20 cellular contexts compared by ENCODE assay signal in genomic region chr13:35479691-35480090, GRCh38. TPM values are rescaled to one million over a fixed set of nuclear protein-coding genes. Genes with fewer than 3 reads are reported as not detected.
DNase-seq lines count a peak whose midpoint lies in the region; ATAC-seq and TF ChIP-seq lines count a peak whose summit lies in the region.
"Had no signal": no experiment of that assay in that cellular context is flagged by ENCODE, and none has a peak within 500 bp of the region (broad histone marks: within the 10 kb centered on the region; RNA-seq: fewer than 3 reads in every experiment).

No MANE protein-coding gene starts in this region.

- H3K36me3 ChIP-seq in GM23338 (ENCODE audit: insufficient read depth) (no peaks in the 10 kb centered on the region), SU-DHL-6 (ENCODE audit: low read length) (no peaks in the 10 kb centered on the region), iPS-18a (ENCODE audit: control insufficient read depth, low read depth, low read length) (no peaks in the 10 kb centered on the region)
- H3K36me3 ChIP-seq: HAP-1 had no signal

- TF ChIP-seq CTCF in GM23338 (conservative IDR thresholded peaks at IDR 0.05; ENCODE audit: low read depth in 2 of 2): no peak
- no peak for TF ChIP-seq CTCF in SU-DHL-6 (IDR thresholded peaks at IDR 0.05; ENCODE audit: insufficient read depth, low read length, poor library complexity, severe bottlenecking)

- H3K4me2 ChIP-seq in GM23338 (peak overlapping the region; percentile 86), SU-DHL-6 (ENCODE audit: low read depth, low read length, poor library complexity, severe bottlenecking) (peak overlapping the region; percentile 4)

- H3K9me2 ChIP-seq in GM23338 (ENCODE audit: insufficient read depth) (no peaks in the 10 kb centered on the region), SU-DHL-6 (replicated peaks; ENCODE audit: insufficient read depth, low read length) (no peaks in the 10 kb centered on the region)

- H3K79me2 ChIP-seq in GM23338 (replicated peaks; ENCODE audit: insufficient read depth): no peaks in the 10 kb centered on the region
- H3K79me2 ChIP-seq in SU-DHL-6 (ENCODE audit: insufficient read depth, low read length): peaks cover 4% of the 10 kb centered on the region; the same call in 1 of the 2 replicates

- no peak overlapping the region for H3K27ac ChIP-seq in GM23338 (ENCODE audit: low read depth)
- H3K27ac ChIP-seq in SU-DHL-6 (ENCODE audit: low read depth, low read length): peak overlapping the region; percentile 75; the same call in 1 of the 2 replicates
- no peak overlapping the region for H3K27ac ChIP-seq in iPS-18a (ENCODE audit: low read length)
- H3K27ac ChIP-seq: SK-N-MC had no signal

- no peaks in the 10 kb centered on the region for H3K36me3 Mint-ChIP-seq in GM23338 (ENCODE audit: low read depth)
- H3K36me3 Mint-ChIP-seq: CD4-positive, CD25-positive, alpha-beta regulatory T cell had no signal

- no peak overlapping the region for H3K27ac Mint-ChIP-seq in GM23338
- H3K27ac Mint-ChIP-seq: CD4-positive, CD25-positive, alpha-beta regulatory T cell had no signal

- no peak for DNase-seq in GM23338 (ENCODE audit: low spot score)
- DNase-seq in NOMO-1 treated with DMSO at 0.1 percent for 48 hours (lab: John Stamatoyannopoulos, UW; ENCODE audit: unreplicated experiment): no peak
- no peak for DNase-seq in NCI-H526 treated with DMSO at 0.1 percent for 48 hours (lab: John Stamatoyannopoulos, UW)
- DNase-seq: ACHN; AML-193; Caco-2; CD4-positive, CD25-positive, alpha-beta regulatory T cell; DMS153; KG1; NCI-H1436; NCI-H2029 treated with DMSO at 0.1 percent for 48 hours; NCI-H510A; Right ventricle myocardium superior had no signal

- H3K27me3 ChIP-seq in GM23338 (ENCODE audit: insufficient read depth): peaks cover 60% of the 10 kb centered on the region
- H3K27me3 ChIP-seq in SU-DHL-6 (ENCODE audit: low read length): no peaks in the 10 kb centered on the region
- peaks cover 63% of the 10 kb centered on the region for H3K27me3 ChIP-seq in iPS-18a (ENCODE audit: control insufficient read depth, insufficient read depth, low read length)

- H3K4me3 ChIP-seq in GM23338: peak overlapping the region; percentile 63
- H3K4me3 ChIP-seq in SU-DHL-6 (ENCODE audit: insufficient read depth, low read length, poor library complexity, severe bottlenecking): no peak overlapping the region
- peak overlapping the region; percentile 49 for H3K4me3 ChIP-seq in iPS-18a (ENCODE audit: low read length)
- H3K4me3 ChIP-seq: HAP-1, SK-N-MC had no signal

- H4K20me1 ChIP-seq in GM23338 (replicated peaks; ENCODE audit: insufficient read depth) (peaks cover 17% of the 10 kb centered on the region; the same call in 1 of the 2 replicates), SU-DHL-6 (ENCODE audit: low read depth, low read length) (no peaks in the 10 kb centered on the region)

- ATAC-seq in GM23338 (no peak), HG03460 (IDR thresholded peaks at IDR 0.05; ENCODE audit: unreplicated experiment) (no peak), HG02885 (IDR thresholded peaks at IDR 0.05; ENCODE audit: poor library complexity, unreplicated experiment) (no peak)
- ATAC-seq: HepG2 had no signal

- H3K9ac ChIP-seq in SU-DHL-6 (ENCODE audit: low read length) (no peak overlapping the region), iPS-18a (ENCODE audit: low read length) (no peak overlapping the region)

- no peaks in the 10 kb centered on the region; the same call in 1 of the 2 replicates for H3F3A ChIP-seq in GM23338 (replicated peaks; ENCODE audit: low read depth)
- peaks cover 5% of the 10 kb centered on the region; the same call in 1 of the 2 replicates for H3F3A ChIP-seq in SU-DHL-6 (ENCODE audit: insufficient read depth)

- peaks cover 47% of the 10 kb centered on the region for H3K27me3 Mint-ChIP-seq in GM23338 (ENCODE audit: insufficient read depth, low read depth, poor library complexity)

- no peaks in the 10 kb centered on the region for H3K9me3 Mint-ChIP-seq in GM23338

- H3K4me1 ChIP-seq in GM23338 (ENCODE audit: insufficient read depth): peaks cover 39% of the 10 kb centered on the region
- peaks cover 26% of the 10 kb centered on the region for H3K4me1 ChIP-seq in iPS-18a (ENCODE audit: control insufficient read depth, low read depth, low read length)
- H3K4me1 ChIP-seq: Caco-2 had no signal

- no peak overlapping the region for H3K4me3 Mint-ChIP-seq in GM23338
- H3K4me3 Mint-ChIP-seq: CD4-positive, CD25-positive, alpha-beta regulatory T cell had no signal

- H3K9me3 ChIP-seq in SU-DHL-6 (ENCODE audit: insufficient read depth, low read length): no peaks in the 10 kb centered on the region
- H3K9me3 ChIP-seq in iPS-18a (ENCODE audit: control insufficient read depth, low read depth, low read length): no peaks in the 10 kb centered on the region
- H3K9me3 ChIP-seq: Caco-2, HAP-1 had no signal

- H2AFZ ChIP-seq in GM23338: no peak overlapping the region
- no peak overlapping the region for H2AFZ ChIP-seq in SU-DHL-6 (ENCODE audit: low read depth, low read length, severe bottlenecking)

- H3K4me1 Mint-ChIP-seq in GM23338: peaks cover 37% of the 10 kb centered on the region

TF ChIP-seq in GM23338, 12 proteins besides CTCF, POLR2A, EP300 and RAD21 (continues in another document):
- TF ChIP-seq JUNB (IDR thresholded peaks at IDR 0.05; ENCODE audit: unreplicated experiment) (no peak), ZNF114 (CRISPR knock-in tag; IDR thresholded peaks at IDR 0.05) (no peak), STAT1 (IDR thresholded peaks at IDR 0.05; ENCODE audit: unreplicated experiment) (no peak), ZNF462 (CRISPR knock-in tag; IDR thresholded peaks at IDR 0.05) (no peak), ZNF331 (CRISPR knock-in tag; IDR thresholded peaks at IDR 0.05; ENCODE audit: low read depth) (no peak)
- TF ChIP-seq, protein P1, sequence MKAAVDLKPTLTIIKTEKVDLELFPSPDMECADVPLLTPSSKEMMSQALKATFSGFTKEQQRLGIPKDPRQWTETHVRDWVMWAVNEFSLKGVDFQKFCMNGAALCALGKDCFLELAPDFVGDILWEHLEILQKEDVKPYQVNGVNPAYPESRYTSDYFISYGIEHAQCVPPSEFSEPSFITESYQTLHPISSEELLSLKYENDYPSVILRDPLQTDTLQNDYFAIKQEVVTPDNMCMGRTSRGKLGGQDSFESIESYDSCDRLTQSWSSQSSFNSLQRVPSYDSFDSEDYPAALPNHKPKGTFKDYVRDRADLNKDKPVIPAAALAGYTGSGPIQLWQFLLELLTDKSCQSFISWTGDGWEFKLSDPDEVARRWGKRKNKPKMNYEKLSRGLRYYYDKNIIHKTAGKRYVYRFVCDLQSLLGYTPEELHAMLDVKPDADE (IDR thresholded peaks at IDR 0.05): no peak

RNA-seq across cellular contexts. Expression of gene MAB21L1, which starts 3.2 kb away (rescaled TPM):
- total RNA-seq in GM23338 (2014; rRNA removed; shearing (Covaris generic)): not detected in 2 replicates
- polyA plus RNA-seq in GM23338 (2016; fragmentation: Nextera tagmentation; extraction: Ambion mirVana): 0.28 and 0.78 TPM in 2 replicates
- total RNA-seq: Caco-2; CD4-positive, CD25-positive, alpha-beta regulatory T cell; HepG2 had no signal
- polyA plus RNA-seq: CD4-positive, CD25-positive, alpha-beta regulatory T cell; HepG2 had no signal
